In the genomic region with DNA sequence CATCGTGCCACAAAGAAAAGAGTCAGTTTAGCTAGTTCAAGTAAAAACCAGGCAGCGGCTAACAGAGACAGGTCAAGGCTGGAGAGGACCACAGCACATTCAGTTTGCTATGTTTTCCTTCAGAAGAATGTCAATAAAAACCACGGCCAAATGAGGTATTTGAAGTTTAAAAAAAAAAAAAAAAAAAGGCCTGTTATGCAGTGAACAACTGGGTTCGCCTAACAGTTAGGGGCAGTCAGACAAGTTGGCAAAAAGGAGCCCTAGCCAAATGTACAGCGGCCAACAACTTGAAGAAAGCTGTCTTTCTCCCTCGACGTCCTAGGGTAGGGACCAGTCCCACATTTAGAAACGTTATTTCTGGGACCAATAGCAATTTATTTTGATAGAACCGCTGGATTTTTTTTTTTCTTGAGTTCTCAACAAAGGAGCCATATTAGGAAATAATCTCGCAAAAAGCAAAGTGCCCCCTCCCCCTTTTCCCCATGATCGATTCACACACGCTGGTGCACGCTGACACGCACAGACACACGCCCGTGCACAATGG, we compare ENCODE assay signal across 10 cellular contexts.
DNase-seq lines count a peak whose midpoint lies in the region; ATAC-seq, FAIRE-seq and TF ChIP-seq lines count a peak whose summit lies in the region.
"Had no signal": no experiment of that assay in that cellular context is flagged by ENCODE, and none has a peak within 500 bp of the region (broad histone marks: within the 10 kb centered on the region; RNA-seq: fewer than 3 reads in every experiment).

No MANE protein-coding gene starts in this region.

- peak overlapping the region; percentile 80 for H3K4me3 Mint-ChIP-seq in endodermal cell
- H3K4me3 Mint-ChIP-seq in naive thymus-derived CD4-positive, alpha-beta T cell = peak overlapping the region; percentile 67 to 97 (median 94)

- H2AFZ ChIP-seq in Loucy (ENCODE audit: low read length) = peak overlapping the region; percentile 21; the same call in 1 of the 2 replicates

- H3K9me3 ChIP-seq in Loucy (ENCODE audit: insufficient read depth, low read depth, low read length) (no peaks in the 10 kb centered on the region), endodermal cell (ENCODE audit: control insufficient read depth, low read length) (no peaks in the 10 kb centered on the region)
- H3K9me3 ChIP-seq in naive thymus-derived CD4-positive, alpha-beta T cell (ENCODE audit: control insufficient read depth in 2 of 3, low read length in 3 of 3) = no peaks in the 10 kb centered on the region

- H3K79me2 ChIP-seq in Loucy (ENCODE audit: insufficient read depth, low read length) = peaks cover 67% of the 10 kb centered on the region

- no peaks in the 10 kb centered on the region for H3K9me3 Mint-ChIP-seq in endodermal cell
- H3K9me3 Mint-ChIP-seq in naive thymus-derived CD4-positive, alpha-beta T cell = no peaks in the 10 kb centered on the region

- peak overlapping the region; percentile 86 for H3K27ac Mint-ChIP-seq in endodermal cell
- H3K27ac Mint-ChIP-seq in naive thymus-derived CD4-positive, alpha-beta T cell = peak overlapping the region in 8 of 9 donors; percentile 3 to 71 (median 28)

- H3K4me3 ChIP-seq in Loucy (ENCODE audit: low read length, poor library complexity, severe bottlenecking) = peak overlapping the region; percentile 87
- peak overlapping the region; percentile 91 for H3K4me3 ChIP-seq in endodermal cell (ENCODE audit: low read length)
- peak overlapping the region; percentile 72 for H3K4me3 ChIP-seq in naive thymus-derived CD4-positive, alpha-beta T cell (ENCODE audit: low read length)
- H3K4me3 ChIP-seq: GM12878 had no signal

- H3K9me2 ChIP-seq in Loucy (replicated peaks; ENCODE audit: low read depth, low read length) = no peaks in the 10 kb centered on the region

- FAIRE-seq in GM19239 (lab: Jason Lieb, UNC) = no peak
- FAIRE-seq: GM12878, TTC549 had no signal

- H3K4me1 Mint-ChIP-seq in endodermal cell = peaks cover 30% of the 10 kb centered on the region
- peaks cover 10 to 27% (median 24%) of the 10 kb centered on the region in 7 donors for H3K4me1 Mint-ChIP-seq in naive thymus-derived CD4-positive, alpha-beta T cell

- no peaks in the 10 kb centered on the region for H3K27me3 ChIP-seq in Loucy (ENCODE audit: insufficient read depth, low read length, poor library complexity, severe bottlenecking)
- no peaks in the 10 kb centered on the region for H3K27me3 ChIP-seq in endodermal cell (ENCODE audit: control insufficient read depth, insufficient read depth, low read length, poor library complexity, severe bottlenecking)
- H3K27me3 ChIP-seq in naive thymus-derived CD4-positive, alpha-beta T cell (ENCODE audit: control insufficient read depth in 2 of 2, insufficient read depth in 2 of 2, low read length in 2 of 2) = peaks cover 0 to 4% of the 10 kb centered on the region in 2 donors

- ATAC-seq in naive thymus-derived CD4-positive, alpha-beta T cell = no peak
- ATAC-seq in HG03571 (IDR thresholded peaks at IDR 0.05; ENCODE audit: unreplicated experiment) = no peak

- CTCF ChIA-PET in naive thymus-derived CD4-positive, alpha-beta T cell (lab: Charles Lee) = interaction anchor here (0.7 to 1.2 kb wide), 5 partner anchors 10 to 555 kb away, joined by 3 to 9 read pairs (median 4); no protein-coding TSS in a partner anchor

- H3K36me3 Mint-ChIP-seq in endodermal cell (ENCODE audit: low read depth) = no peaks in the 10 kb centered on the region
- no peaks in the 10 kb centered on the region for H3K36me3 Mint-ChIP-seq in naive thymus-derived CD4-positive, alpha-beta T cell

- DNase-seq in AG08395 (ENCODE audit: low spot score) (peak; percentile 28), endodermal cell (no peak), middle frontal gyrus (ENCODE audit: extremely low spot score, low spot score) (no peak), GM19239 (ENCODE audit: insufficient read length, low spot score) (no peak), NCI-H524 (lab: John Stamatoyannopoulos, UW) (no peak)
- DNase-seq in naive thymus-derived CD4-positive, alpha-beta T cell = no peak

- H3K4me1 ChIP-seq in Loucy (ENCODE audit: insufficient read depth, low read length, poor library complexity, severe bottlenecking) = peaks cover 58% of the 10 kb centered on the region
- H3K4me1 ChIP-seq in endodermal cell (ENCODE audit: control insufficient read depth, insufficient read depth, low read length) = peaks cover 8% of the 10 kb centered on the region
- peaks cover 0 to 15% of the 10 kb centered on the region in 2 donors for H3K4me1 ChIP-seq in naive thymus-derived CD4-positive, alpha-beta T cell (ENCODE audit: control insufficient read depth in 2 of 2, insufficient read depth in 2 of 2, low read length in 2 of 2)

- H3K27ac ChIP-seq in endodermal cell (ENCODE audit: low read depth, low read length) = no peak overlapping the region
- peak overlapping the region; percentile 58 for H3K27ac ChIP-seq in naive thymus-derived CD4-positive, alpha-beta T cell (ENCODE audit: low read depth, low read length)

- WGBS in endodermal cell (ENCODE audit: insufficient coverage in 1 of 2, insufficient read length in 1 of 2), 2 experiments = 29 to 49% methylated on average over 9 to 16 of the region's 16 CpGs

- peak overlapping the region; percentile 91 for H3K9ac ChIP-seq in Loucy (ENCODE audit: low read depth, low read length, poor library complexity, severe bottlenecking)
- peak overlapping the region; percentile 68 for H3K9ac ChIP-seq in endodermal cell (ENCODE audit: extremely low read depth, low read length, poor library complexity, severe bottlenecking)

- POLR2A ChIA-PET in naive thymus-derived CD4-positive, alpha-beta T cell (lab: Charles Lee) = no interaction called here

- TF ChIP-seq CTCF in Loucy (conservative IDR thresholded peaks at IDR 0.05; ENCODE audit: low read length) (no peak), endodermal cell (conservative IDR thresholded peaks at IDR 0.05) (no peak)

- H3K27me3 Mint-ChIP-seq in endodermal cell (ENCODE audit: insufficient read depth) = no peaks in the 10 kb centered on the region
- peaks cover 0 to 23% (median 0%) of the 10 kb centered on the region in 5 donors for H3K27me3 Mint-ChIP-seq in naive thymus-derived CD4-positive, alpha-beta T cell

- no peaks in the 10 kb centered on the region for H3K36me3 ChIP-seq in Loucy (ENCODE audit: insufficient read depth, low read length)
- H3K36me3 ChIP-seq in endodermal cell (ENCODE audit: control insufficient read depth, insufficient read depth, low read length) = no peaks in the 10 kb centered on the region
- no peaks in the 10 kb centered on the region for H3K36me3 ChIP-seq in naive thymus-derived CD4-positive, alpha-beta T cell (ENCODE audit: control insufficient read depth in 2 of 3, insufficient read depth in 3 of 3, low read length in 3 of 3)

- H3F3A ChIP-seq in Loucy (ENCODE audit: low read depth) = no peaks in the 10 kb centered on the region

- peak overlapping the region; percentile 96 for H3K4me2 ChIP-seq in Loucy (ENCODE audit: low read depth, low read length, poor library complexity, severe bottlenecking)

- peaks cover 50% of the 10 kb centered on the region for H4K20me1 ChIP-seq in Loucy (ENCODE audit: insufficient read depth, low read length, poor library complexity, severe bottlenecking)

- intact Hi-C loops in naive thymus-derived CD4-positive, alpha-beta T cell (cut with micrococcal nuclease) = loop anchor here (1.0 to 10.0 kb wide), 12 partner anchors 47 to 1767 kb away; a partner anchor contains a TSS
